In genomic region chr9:103789686-103790085, GRCh38 we compare ENCODE assay signal across 7 cellular contexts.
DNase-seq lines count a peak whose midpoint lies in the region; ATAC-seq and TF ChIP-seq lines count a peak whose summit lies in the region.

No MANE protein-coding gene starts in this region.

- WGBS in GM23248 (ENCODE audit: low coverage in 1 of 2, low lambda C conversion rate in 2 of 2, missing lambda C conversion rate in 2 of 2), 2 experiments = 23 to 30% methylated on average over 2 of the region's 2 CpGs
- 65 to 71% (median 69%) methylated on average over 2 of the region's 2 CpGs for WGBS in adrenal gland, 4 donors

- no peaks in the 10 kb centered on the region for H3K9me3 ChIP-seq in GM23248 (ENCODE audit: low read depth)
- no peaks in the 10 kb centered on the region for H3K9me3 ChIP-seq in adrenal gland (replicated peaks in 1 of 3)

- DNase-seq in GM23248 (peak; percentile 16), fibroblast of the aortic adventitia (ENCODE audit: low read depth) (no peak), NCI-H1436 (lab: John Stamatoyannopoulos, UW) (no peak), adrenal gland (no peak), medulla oblongata (ENCODE audit: extremely low spot score) (no peak)

- peak; percentile 93 for ATAC-seq in GM18520 (IDR thresholded peaks at IDR 0.05; ENCODE audit: unreplicated experiment)

- H3K36me3 ChIP-seq in GM23248 (ENCODE audit: low read depth) (no peaks in the 10 kb centered on the region), adrenal gland (replicated peaks in 1 of 2) (no peaks in the 10 kb centered on the region)

- in situ Hi-C loops in GM23248 (cut with MboI) = no loop called here

- H3K9me2 ChIP-seq in GM23248 (ENCODE audit: insufficient read depth) = no peaks in the 10 kb centered on the region

- H3F3A ChIP-seq in GM23248 (ENCODE audit: insufficient read depth) = no peaks in the 10 kb centered on the region

- intact Hi-C loops in adrenal gland (cut with DNase I) = no loop called here

- no peaks in the 10 kb centered on the region for H4K20me1 ChIP-seq in GM23248 (ENCODE audit: insufficient read depth)

- H2AFZ ChIP-seq in GM23248 = no peak overlapping the region

- no peak overlapping the region for H3K9ac ChIP-seq in GM23248

- no peak for TF ChIP-seq POLR2A in adrenal gland (IDR thresholded peaks at IDR 0.05)

- TF ChIP-seq CTCF in LNCAP (IDR thresholded peaks at IDR 0.05) = peak; percentile 23; the same call in 1 of the 2 replicates
- peak; percentile 7 for TF ChIP-seq CTCF in fibroblast of the aortic adventitia (IDR thresholded peaks at IDR 0.05; ENCODE audit: insufficient read depth, low read length)
- peak in 3 of 6 experiments; percentile 12 to 33 (median 13) for TF ChIP-seq CTCF in adrenal gland (IDR thresholded peaks at IDR 0.05)

- H3K4me3 ChIP-seq in GM23248 (no peak overlapping the region), fibroblast of the aortic adventitia (ENCODE audit: low read depth, low read length) (no peak overlapping the region), adrenal gland (no peak overlapping the region)

- H3K27me3 ChIP-seq in GM23248 (replicated peaks; ENCODE audit: insufficient read depth) (no peaks in the 10 kb centered on the region), adrenal gland (no peaks in the 10 kb centered on the region)

- H3K79me2 ChIP-seq in GM23248 (ENCODE audit: insufficient read depth) = no peaks in the 10 kb centered on the region

- H3K4me1 ChIP-seq in GM23248 (ENCODE audit: insufficient read depth) (no peaks in the 10 kb centered on the region), adrenal gland (replicated peaks in 1 of 2) (no peaks in the 10 kb centered on the region)

- no peak overlapping the region for H3K27ac ChIP-seq in GM23248
- H3K27ac ChIP-seq in adrenal gland = no peak overlapping the region

- H3K4me2 ChIP-seq in GM23248 (ENCODE audit: unreplicated experiment) = no peak overlapping the region
